16 cellular contexts compared by ENCODE assay signal in the genomic region with DNA sequence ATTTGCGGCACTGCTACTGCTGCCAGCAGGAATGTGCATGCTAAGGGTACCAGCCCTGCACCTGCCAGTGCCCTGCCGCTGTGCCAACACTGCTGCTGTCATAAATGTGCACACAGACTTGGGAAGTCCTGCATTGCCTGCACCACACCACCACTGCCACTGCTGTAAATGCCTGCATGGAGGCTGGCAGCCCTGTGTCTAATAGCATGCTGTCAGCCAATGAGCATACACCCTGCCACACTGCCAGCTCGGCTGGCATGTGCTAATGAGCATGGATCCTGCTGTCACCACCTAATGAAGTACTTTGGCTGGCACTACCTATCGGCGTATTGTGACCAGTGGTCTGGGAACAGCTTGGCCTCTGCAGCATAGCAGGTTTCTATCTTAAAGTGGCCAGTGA.
A peak's percentile ranks its signal among the peaks of the same experiment; 100 is the strongest.
DNase-seq lines count a peak whose midpoint lies in the region; ATAC-seq, FAIRE-seq and TF ChIP-seq lines count a peak whose summit lies in the region.
"Had no signal": no experiment of that assay in that cellular context is flagged by ENCODE, and none has a peak within 500 bp of the region (broad histone marks: within the 10 kb centered on the region; RNA-seq: fewer than 3 reads in every experiment).

No MANE protein-coding gene starts in this region.

- no peak overlapping the region for H3K4me2 ChIP-seq in A549
- H3K4me2 ChIP-seq: BLaER1 treated with 17β-estradiol and CSF1 and Interleukin-3, amounts not matched to agents 10 nM and 100 nM had no signal

- TF ChIP-seq POLR2A in A549 (IDR thresholded peaks at IDR 0.05; ENCODE audit: low read length) (peak; percentile 10; the same call in 1 of the 2 replicates), H54 (IDR thresholded peaks at IDR 0.05; ENCODE audit: low read depth, low read length) (no peak)

- intact Hi-C loops in kidney (cut with DNase I) = no loop called here

- WGBS in A549 (ENCODE audit: missing lambda C conversion rate) = 13% methylated on average over 2 of the region's 5 CpGs

- no peak for TF ChIP-seq CTCF in A549 (IDR thresholded peaks at IDR 0.05)
- no peak for TF ChIP-seq CTCF in kidney (IDR thresholded peaks at IDR 0.05; ENCODE audit: borderline replicate concordance, extremely low read depth, insufficient read depth)

- H3K27ac ChIP-seq in A549 (no peak overlapping the region), kidney (ENCODE audit: low read depth in 2 of 2, low read length in 2 of 2) (no peak overlapping the region)
- H3K27ac ChIP-seq: 22Rv1; BLaER1 treated with 17β-estradiol and CSF1 and Interleukin-3, amounts not matched to agents 10 nM and 100 nM; GM23248 had no signal

- H3K36me3 ChIP-seq in kidney (ENCODE audit: control insufficient read depth in 1 of 2, insufficient read depth in 2 of 2, low read length in 2 of 2) = no peaks in the 10 kb centered on the region
- H3K36me3 ChIP-seq: BLaER1 treated with 17β-estradiol and CSF1 and Interleukin-3, amounts not matched to agents 10 nM and 100 nM had no signal

- no peak for TF ChIP-seq EP300 in A549 (IDR thresholded peaks at IDR 0.05)

- H3K4me3 ChIP-seq in A549 (no peak overlapping the region), kidney (ENCODE audit: low read length in 2 of 2) (no peak overlapping the region)
- H3K4me3 ChIP-seq: BLaER1 treated with 17β-estradiol and CSF1 and Interleukin-3, amounts not matched to agents 10 nM and 100 nM; GM12878; GM23248 had no signal

- ATAC-seq in A549 (no peak), HG02938 (IDR thresholded peaks at IDR 0.05; ENCODE audit: unreplicated experiment) (no peak), GM18519 (IDR thresholded peaks at IDR 0.05; ENCODE audit: low FRiP score, unreplicated experiment) (no peak)
- ATAC-seq: GM12878 had no signal

- CTCF ChIA-PET in A549 (lab: Yijun Ruan, JAX) = interaction anchor here (0.6 kb wide), 1 partner anchor 195 kb away, joined by 3 read pairs; no protein-coding TSS in a partner anchor

- DNase-seq in SHP77 (lab: John Stamatoyannopoulos, UW) (peak; percentile 2 to 42), SHP77 treated with DMSO at 0.1 percent for 48 hours (lab: John Stamatoyannopoulos, UW) (no peak), A549 (ENCODE audit: low read depth in 1 of 2, low spot score in 1 of 2) (no peak), NCI-H69 (lab: John Stamatoyannopoulos, UW) (peak; percentile 37), kidney (peak; percentile 46), H54 (ENCODE audit: insufficient read length, low spot score) (no peak)
- DNase-seq: CD4-positive, CD25-positive, alpha-beta regulatory T cell; DMS53; GM23248; H7 had no signal

- H3K9ac ChIP-seq in kidney (ENCODE audit: low read length in 2 of 2) = no peak overlapping the region
- H3K9ac ChIP-seq: BLaER1 treated with 17β-estradiol and CSF1 and Interleukin-3, amounts not matched to agents 10 nM and 100 nM; GM23248 had no signal

- FAIRE-seq in A549 (lab: Jason Lieb, UNC) (no peak), kidney (lab: Jason Lieb, UNC) (no peak), H54 (lab: Jason Lieb, UNC) (no peak)
- FAIRE-seq: GM12878, GM18507 had no signal

- H3K4me1 ChIP-seq in A549 (no peaks in the 10 kb centered on the region), kidney (ENCODE audit: control insufficient read depth in 1 of 2, insufficient read depth in 1 of 2, low read depth in 1 of 2, low read length in 2 of 2) (no peaks in the 10 kb centered on the region)
- H3K4me1 ChIP-seq: BLaER1 treated with 17β-estradiol and CSF1 and Interleukin-3, amounts not matched to agents 10 nM and 100 nM had no signal

- H3K9me3 ChIP-seq in A549 (no peaks in the 10 kb centered on the region), kidney (ENCODE audit: control insufficient read depth in 1 of 2, low read length in 2 of 2) (no peaks in the 10 kb centered on the region)
- H3K9me3 ChIP-seq: BLaER1 treated with 17β-estradiol and CSF1 and Interleukin-3, amounts not matched to agents 10 nM and 100 nM had no signal

- TF ChIP-seq RAD21 in A549 (conservative IDR thresholded peaks at IDR 0.05 in 1 of 2, IDR thresholded peaks at IDR 0.05 in 1 of 2) = no peak

- POLR2A ChIA-PET in A549 (lab: Yijun Ruan, JAX) = no interaction called here

TF ChIP-seq in A549, 52 proteins besides CTCF, POLR2A, EP300 and RAD21:
- TF ChIP-seq, protein P1, sequence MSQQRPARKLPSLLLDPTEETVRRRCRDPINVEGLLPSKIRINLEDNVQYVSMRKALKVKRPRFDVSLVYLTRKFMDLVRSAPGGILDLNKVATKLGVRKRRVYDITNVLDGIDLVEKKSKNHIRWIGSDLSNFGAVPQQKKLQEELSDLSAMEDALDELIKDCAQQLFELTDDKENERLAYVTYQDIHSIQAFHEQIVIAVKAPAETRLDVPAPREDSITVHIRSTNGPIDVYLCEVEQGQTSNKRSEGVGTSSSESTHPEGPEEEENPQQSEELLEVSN (IDR thresholded peaks at IDR 0.05; ENCODE audit: borderline replicate concordance, low read depth) = no peak
- no peak for TF ChIP-seq PHF8 (IDR thresholded peaks at IDR 0.05; ENCODE audit: borderline replicate concordance, low read depth)
- no peak for TF ChIP-seq ESRRA (IDR thresholded peaks at IDR 0.05; ENCODE audit: borderline replicate concordance, low read length)

Comparison
In these comparisons a context has a peak if more than half of its experiments do, and no peak if none do; other contexts are left out.
1. DNase-seq: peak in SHP77 (2 of 2), NCI-H69 (single experiment) and kidney (single experiment); none in SHP77 treated with DMSO at 0.1 percent for 48 hours (single experiment), A549 (0 of 2) and H54 (single experiment).